ENCODE assay signal across 10 cellular contexts in genomic region chr3:15309662-15310335, GRCh38. TPM values are rescaled to one million over a fixed set of nuclear protein-coding genes. Genes with fewer than 3 reads are reported as not detected.
DNase-seq lines count a peak whose midpoint lies in the region; ATAC-seq and TF ChIP-seq lines count a peak whose summit lies in the region.
"Had no signal": no experiment of that assay in that cellular context is flagged by ENCODE, and none has a peak within 500 bp of the region (broad histone marks: within the 10 kb centered on the region; RNA-seq: fewer than 3 reads in every experiment).

No MANE protein-coding gene starts in this region.

- no peak for TF ChIP-seq CTCF in HEK293 (tag by site-specific recombination; IDR thresholded peaks at IDR 0.05)
- no peak for TF ChIP-seq CTCF in activated B cell treated with CpG ODN at 0.5 μM for 24 hours (IDR thresholded peaks at IDR 0.05)
- no peak for TF ChIP-seq CTCF in fibroblast of mammary gland (conservative IDR thresholded peaks at IDR 0.05; ENCODE audit: control insufficient read depth, insufficient read depth, low read depth, low read length)

- H3K27ac Mint-ChIP-seq in activated B cell treated with CpG ODN at 0.5 μM for 24 hours = peak overlapping the region; percentile 83

- no peaks in the 10 kb centered on the region for H3K9me3 Mint-ChIP-seq in activated B cell treated with CpG ODN at 0.5 μM for 24 hours

- H3K36me3 Mint-ChIP-seq in activated B cell treated with CpG ODN at 0.5 μM for 24 hours (ENCODE audit: low read depth) = peaks cover 49% of the 10 kb centered on the region

- H3K4me3 ChIP-seq in HEK293 (ENCODE audit: low read depth, low read length) = no peak overlapping the region
- no peak overlapping the region for H3K4me3 ChIP-seq in fibroblast of mammary gland (ENCODE audit: control insufficient read depth, low read depth, low read length)
- no peak overlapping the region for H3K4me3 ChIP-seq in skeletal muscle tissue (ENCODE audit: low read length in 3 of 3)

- no peak overlapping the region for H3K9ac ChIP-seq in skeletal muscle tissue (ENCODE audit: low read depth in 1 of 3, low read length in 3 of 3)

- CTCF ChIA-PET in HEK293 (lab: Yijun Ruan, JAX) (interaction anchor here (0.7 to 1.5 kb wide), 3 partner anchors 22 to 107 kb away, joined by 3 to 5 read pairs (median 4); partner anchors contain the start of gene SH3BP5), activated B cell treated with CpG ODN at 0.5 μM for 24 hours (lab: Charles Lee) (interaction anchor here (1.0 to 1.1 kb wide), 4 partner anchors 10 to 95 kb away, joined by 3 to 6 read pairs (median 3); no protein-coding TSS in a partner anchor), HEK293T (lab: Yijun Ruan, JAX) (no interaction called here)

- intact Hi-C loops in activated B cell treated with CpG ODN at 0.5 μM for 24 hours (cut with micrococcal nuclease) = loop anchor here (1.0 kb wide), 1 partner anchor 17 kb away; no protein-coding TSS in a partner anchor

- H3K4me3 Mint-ChIP-seq in activated B cell treated with CpG ODN at 0.5 μM for 24 hours = peak overlapping the region; percentile 35

- POLR2A ChIA-PET in HEK293 (lab: Yijun Ruan, JAX) (interaction anchor here (0.8 kb wide), 1 partner anchor 10 kb away, joined by 3 read pairs; no protein-coding TSS in a partner anchor), activated B cell treated with CpG ODN at 0.5 μM for 24 hours (lab: Charles Lee) (interaction anchor here (0.7 to 2.8 kb wide), 11 partner anchors 8 to 40 kb away, joined by 3 to 15 read pairs (median 4); partner anchors contain the start of gene SH3BP5), HEK293T (lab: Yijun Ruan, JAX) (interaction anchor here (1.5 kb wide), 1 partner anchor 21 kb away, joined by 5 read pairs; no protein-coding TSS in a partner anchor)

- no peaks in the 10 kb centered on the region for H3K27me3 Mint-ChIP-seq in activated B cell treated with CpG ODN at 0.5 μM for 24 hours

- H3K4me1 ChIP-seq in HEK293 (ENCODE audit: control insufficient read depth, insufficient read depth, low read length) (peaks cover 3% of the 10 kb centered on the region; the same call in 1 of the 2 replicates), skeletal muscle tissue (ENCODE audit: control insufficient read depth in 3 of 3, insufficient read depth in 3 of 3, low read length in 3 of 3) (peaks cover 14 to 50% (median 25%) of the 10 kb centered on the region in 3 donors)

- H3K9me3 ChIP-seq in HEK293 (ENCODE audit: control insufficient read depth, insufficient read depth, low read depth, low read length) (no peaks in the 10 kb centered on the region), skeletal muscle tissue (ENCODE audit: control insufficient read depth in 3 of 3, low read length in 3 of 3) (no peaks in the 10 kb centered on the region)

- H3K36me3 ChIP-seq in HEK293 (ENCODE audit: control insufficient read depth in 2 of 2, insufficient read depth in 1 of 2, low read length in 2 of 2) = no peaks in the 10 kb centered on the region
- H3K36me3 ChIP-seq in skeletal muscle tissue (ENCODE audit: control insufficient read depth in 3 of 3, insufficient read depth in 3 of 3, low read length in 3 of 3) = no peaks in the 10 kb centered on the region

- peak overlapping the region; percentile 14; the same call in 1 of the 2 replicates for H3K27ac ChIP-seq in HEK293 (ENCODE audit: extremely low read depth, low read depth, low read length)
- H3K27ac ChIP-seq in skeletal muscle tissue (ENCODE audit: low read depth, low read length) = peak overlapping the region; percentile 17
- H3K27ac ChIP-seq: RWPE1 had no signal

- DNase-seq in activated B cell treated with CpG ODN at 0.5 μM for 24 hours = no peak
- peak; percentile 48 for DNase-seq in fibroblast of mammary gland (ENCODE audit: low read depth)
- no peak for DNase-seq in HEK293T (ENCODE audit: extremely low spot score)
- DNase-seq: cortex of kidney had no signal

- ATAC-seq in activated B cell treated with CpG ODN at 0.5 μM for 24 hours (ENCODE audit: low read depth) (no peak), HG03025 (IDR thresholded peaks at IDR 0.05; ENCODE audit: low FRiP score, unreplicated experiment) (no peak), GM21360 (IDR thresholded peaks at IDR 0.05; ENCODE audit: unreplicated experiment) (no peak), HG02623 (IDR thresholded peaks at IDR 0.05; ENCODE audit: unreplicated experiment) (no peak)

- H3K27me3 ChIP-seq in skeletal muscle tissue (ENCODE audit: control insufficient read depth in 3 of 3, insufficient read depth in 3 of 3, low read length in 3 of 3) = no peaks in the 10 kb centered on the region

- H3K4me1 Mint-ChIP-seq in activated B cell treated with CpG ODN at 0.5 μM for 24 hours = peaks cover 86% of the 10 kb centered on the region

TF ChIP-seq in HEK293, 187 proteins besides CTCF, POLR2A, EP300 and RAD21 (continues in another document):
- TF ChIP-seq REPIN1 (tag by site-specific recombination; IDR thresholded peaks at IDR 0.05; ENCODE audit: low read depth) (no peak), ZIC2 (tag by site-specific recombination; IDR thresholded peaks at IDR 0.05) (no peak), GLIS1 (tag by site-specific recombination; IDR thresholded peaks at IDR 0.05) (no peak), ZNF571 (tag by site-specific recombination; IDR thresholded peaks at IDR 0.05) (no peak), ZFP69B (tag by site-specific recombination; IDR thresholded peaks at IDR 0.05) (no peak), ZNF670 (tag by site-specific recombination; IDR thresholded peaks at IDR 0.05; ENCODE audit: low read depth) (no peak)
- TF ChIP-seq, protein P1, sequence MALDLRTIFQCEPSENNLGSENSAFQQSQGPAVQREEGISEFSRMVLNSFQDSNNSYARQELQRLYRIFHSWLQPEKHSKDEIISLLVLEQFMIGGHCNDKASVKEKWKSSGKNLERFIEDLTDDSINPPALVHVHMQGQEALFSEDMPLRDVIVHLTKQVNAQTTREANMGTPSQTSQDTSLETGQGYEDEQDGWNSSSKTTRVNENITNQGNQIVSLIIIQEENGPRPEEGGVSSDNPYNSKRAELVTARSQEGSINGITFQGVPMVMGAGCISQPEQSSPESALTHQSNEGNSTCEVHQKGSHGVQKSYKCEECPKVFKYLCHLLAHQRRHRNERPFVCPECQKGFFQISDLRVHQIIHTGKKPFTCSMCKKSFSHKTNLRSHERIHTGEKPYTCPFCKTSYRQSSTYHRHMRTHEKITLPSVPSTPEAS (tag by site-specific recombination; IDR thresholded peaks at IDR 0.05) = no peak

TF ChIP-seq in HEK293T, 16 proteins besides CTCF, POLR2A, EP300 and RAD21:
- TF ChIP-seq HDGF (IDR thresholded peaks at IDR 0.05; ENCODE audit: borderline replicate concordance) (no peak), FOXA1 (IDR thresholded peaks at IDR 0.05) (no peak), FOXM1 (IDR thresholded peaks at IDR 0.05; ENCODE audit: borderline replicate concordance) (no peak), FOXK2 (IDR thresholded peaks at IDR 0.05) (no peak), BHLHE40 (IDR thresholded peaks at IDR 0.05; ENCODE audit: borderline replicate concordance) (no peak), L3MBTL2 (conservative IDR thresholded peaks at IDR 0.05) (no peak), CTBP1 (IDR thresholded peaks at IDR 0.05; ENCODE audit: borderline replicate concordance) (no peak), ARNT (IDR thresholded peaks at IDR 0.05) (no peak), SUZ12 (IDR thresholded peaks at IDR 0.05) (no peak), LEF1 (IDR thresholded peaks at IDR 0.05; ENCODE audit: borderline replicate concordance) (no peak), SP1 (IDR thresholded peaks at IDR 0.05) (no peak)

RNA-seq across cellular contexts. Expression of gene SH3BP5, which starts 22.6 kb away (rescaled TPM):
- total RNA-seq in activated B cell treated with CpG ODN at 0.5 μM for 24 hours = 60.5 and 66.0 TPM in 2 replicates
- 24.0 TPM for total RNA-seq in skeletal muscle tissue
